12 cellular contexts compared by ENCODE assay signal in the genomic region with DNA sequence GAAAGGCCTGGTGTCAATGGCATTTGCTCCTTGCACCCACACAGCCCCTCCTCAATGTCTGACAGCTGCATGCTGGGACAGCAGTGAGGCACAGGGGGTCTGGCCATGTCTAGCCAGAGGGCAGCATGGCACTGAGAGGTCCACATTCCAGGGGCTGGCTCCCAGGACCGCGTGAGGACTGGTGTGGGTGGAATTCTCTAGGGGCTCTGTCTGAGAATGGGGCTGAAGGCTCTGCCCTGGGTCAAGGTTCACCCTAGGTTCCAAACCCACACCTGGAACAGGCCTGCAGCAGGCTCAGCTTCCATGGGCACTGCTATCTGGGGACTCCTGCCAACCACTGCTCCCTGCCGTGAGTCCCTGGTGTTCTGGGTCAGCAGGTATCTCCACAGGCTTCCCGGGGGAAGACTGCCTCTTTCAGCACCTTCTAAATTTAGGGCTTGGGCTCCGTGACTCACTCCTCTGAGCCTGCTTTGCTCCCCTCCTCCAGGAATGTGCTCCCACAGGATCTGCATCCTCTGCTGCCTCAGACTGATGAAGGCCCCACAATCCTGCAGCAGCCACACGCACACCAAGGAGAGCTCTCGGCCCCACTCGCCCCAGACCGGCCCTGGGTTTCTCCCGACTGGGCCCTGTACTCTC. TPM values are rescaled to one million over a fixed set of nuclear protein-coding genes. Genes with fewer than 3 reads are reported as not detected.
DNase-seq lines count a peak whose midpoint lies in the region; ATAC-seq and TF ChIP-seq lines count a peak whose summit lies in the region.
"Had no signal": no experiment of that assay in that cellular context is flagged by ENCODE, and none has a peak within 500 bp of the region (broad histone marks: within the 10 kb centered on the region; RNA-seq: fewer than 3 reads in every experiment).

No MANE protein-coding gene starts in this region.

- peak overlapping the region in 1 of 2 donors; percentile 28 for H3K4me3 ChIP-seq in ascending aorta
- no peak overlapping the region for H3K4me3 ChIP-seq in heart left ventricle
- H3K4me3 ChIP-seq: skin epidermis had no signal

- DNase-seq in ELF-1 (ENCODE audit: low read depth, low spot score) (peak; percentile 23), ascending aorta (ENCODE audit: low spot score in 2 of 2) (peak; percentile 60 to 80), heart left ventricle (peak; percentile 59 to 79 (median 71)), renal cortical epithelial cell (ENCODE audit: low read depth) (peak; percentile 43), amniotic stem cell (lab: John Stamatoyannopoulos, UW) (no peak), COLO829 (ENCODE audit: low spot score) (no peak)
- no peak for DNase-seq in stimulated activated naive CD8-positive, alpha-beta T cell treated with anti-CD3 and anti-CD28 coated beads, Interleukin-15, Interleukin-2, amounts not matched to agents 100 U/mL and 50 U/mL, for 24 hours
- DNase-seq: endodermal cell, NCI-H1048 had no signal

- H3K9me3 ChIP-seq in ascending aorta, result no peaks in the 10 kb centered on the region
- H3K9me3 ChIP-seq in heart left ventricle, result no peaks in the 10 kb centered on the region

- intact Hi-C loops in ascending aorta (cut with DNase I) (no loop called here), heart left ventricle (cut with DNase I) (loop anchor here in 3 of 10 donors (2.0 to 10.0 kb wide), 4 partner anchors 37 to 195 kb away; a partner anchor contains a TSS)

- 13 to 39% (median 33%) methylated on average over 6 to 10 of the region's 10 CpGs for WGBS in heart left ventricle, 4 donors

- H3K4me1 ChIP-seq in ascending aorta, result peaks cover 15 to 27% of the 10 kb centered on the region in 2 donors
- H3K4me1 ChIP-seq in heart left ventricle, result peaks cover 0 to 53% (median 29%) of the 10 kb centered on the region in 12 donors

- H3K27ac ChIP-seq in ascending aorta (peak overlapping the region; percentile 83 to 88), heart left ventricle (peak overlapping the region in 8 of 12 donors; percentile 1 to 79 (median 55))
- H3K27ac ChIP-seq: VCaP had no signal

- TF ChIP-seq CTCF in ascending aorta (IDR thresholded peaks at IDR 0.05), result no peak
- TF ChIP-seq CTCF in heart left ventricle (IDR thresholded peaks at IDR 0.05), result no peak

- H3K27me3 ChIP-seq in ascending aorta (no peaks in the 10 kb centered on the region), heart left ventricle (no peaks in the 10 kb centered on the region)

- peak; percentile 32 to 48 (median 46) for ATAC-seq in heart left ventricle
- ATAC-seq in stimulated activated naive CD8-positive, alpha-beta T cell treated with anti-CD3 and anti-CD28 coated beads, Interleukin-15, Interleukin-2, amounts not matched to agents 100 U/mL and 50 U/mL, for 24 hours, result no peak
- no peak for ATAC-seq in HG02610 (IDR thresholded peaks at IDR 0.05; ENCODE audit: unreplicated experiment)

- TF ChIP-seq POLR2A in heart left ventricle (IDR thresholded peaks at IDR 0.05), result no peak

- H3K36me3 ChIP-seq in ascending aorta (no peaks in the 10 kb centered on the region), heart left ventricle (no peaks in the 10 kb centered on the region)

RNA-seq across cellular contexts. Expression of a gene that starts 4.2 kb away (rescaled TPM):
- total RNA-seq in ascending aorta, result 20.9 TPM
- 10 to 100 TPM; 35.2 to 78.8 (median 55.2) TPM for total RNA-seq in heart left ventricle
- 100 to 1,000 TPM in 1 of 2 donors, 10 to 100 TPM in 1; 35.9 to 237 TPM for polyA plus RNA-seq in heart left ventricle
- 41.8 and 108 TPM in 2 replicates for total RNA-seq in renal cortical epithelial cell

RNA-seq across cellular contexts. Expression of a gene that starts 24.6 kb away (rescaled TPM):
- total RNA-seq in ascending aorta (21.2 TPM), heart left ventricle (10 to 100 TPM in 7 of 9 donors, 1 to 10 TPM in 2; 6.0 to 28.9 (median 13.2) TPM), renal cortical epithelial cell (15.3 and 16.1 TPM in 2 replicates)
- polyA plus RNA-seq in heart left ventricle, result 10 to 100 TPM in 1 of 2 donors, 1 to 10 TPM in 1; 8.3 to 24.2 TPM

RNA-seq across cellular contexts. Expression of a gene that starts 37.4 kb away (rescaled TPM):
- total RNA-seq in ascending aorta (238 TPM), heart left ventricle (100 to 1,000 TPM in 2 of 9 donors, 10 to 100 TPM in 7; 35.4 to 116 (median 44.0) TPM), renal cortical epithelial cell (72.9 and 140 TPM in 2 replicates)
- polyA plus RNA-seq in heart left ventricle, result 10 to 100 TPM; 37.7 to 42.0 TPM

Comparison
In these comparisons a context has a peak if more than half of its experiments do, and no peak if none do; other contexts are left out.
1. DNase-seq: peak in ELF-1 (single experiment), ascending aorta (2 of 2), heart left ventricle (5 of 5) and renal cortical epithelial cell (single experiment); none in stimulated activated naive CD8-positive, alpha-beta T cell treated with anti-CD3 and anti-CD28 coated beads, Interleukin-15, Interleukin-2, amounts not matched to agents 100 U/mL and 50 U/mL, for 24 hours (single experiment), amniotic stem cell (single experiment) and COLO829 (single experiment).
2. ATAC-seq: peak in heart left ventricle (4 of 4); none in stimulated activated naive CD8-positive, alpha-beta T cell treated with anti-CD3 and anti-CD28 coated beads, Interleukin-15, Interleukin-2, amounts not matched to agents 100 U/mL and 50 U/mL, for 24 hours (single experiment) and HG02610 (single experiment).